14 cellular contexts compared by ENCODE assay signal in the genomic region with DNA sequence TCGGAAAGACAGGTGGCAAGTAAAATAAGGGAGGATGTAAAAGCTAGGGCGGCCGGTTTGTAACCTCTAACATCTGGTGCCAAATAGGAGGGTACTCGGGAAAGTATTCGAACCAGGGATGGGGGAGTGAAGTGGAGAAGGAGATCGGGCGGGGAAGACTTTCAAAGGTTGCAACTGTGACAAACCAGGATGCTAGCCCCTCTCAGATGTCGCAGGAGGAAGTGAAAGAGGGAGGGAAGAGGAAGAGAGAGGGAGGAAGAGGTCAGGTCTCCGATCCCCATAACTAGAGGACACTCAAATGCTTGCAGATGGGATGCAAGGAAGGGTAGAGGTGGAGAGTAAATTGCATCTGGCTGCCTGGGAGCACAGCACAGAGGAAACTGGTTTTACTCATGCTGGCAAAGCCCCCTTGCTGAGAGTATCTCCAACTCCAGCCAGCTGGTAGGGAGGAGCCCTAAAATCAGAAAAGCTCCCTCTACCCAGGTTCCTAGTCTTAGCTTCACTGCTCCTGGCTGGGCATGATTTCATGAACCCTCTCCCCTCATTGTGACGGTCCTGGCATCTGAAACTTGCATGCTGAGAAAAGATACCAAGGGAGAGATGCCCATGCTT.
"Had no signal": no experiment of that assay in that cellular context is flagged by ENCODE, and none has a peak within 500 bp of the region (broad histone marks: within the 10 kb centered on the region; RNA-seq: fewer than 3 reads in every experiment).

No MANE protein-coding gene starts in this region.

- ATAC-seq: activated naive CD8-positive, alpha-beta T cell treated with anti-CD3 and anti-CD28 coated beads, Interleukin-2, amount 50 U/mL, for 24 hours; gastroesophageal sphincter; left colon; natural killer cell had no signal

- H3K27me3 ChIP-seq: ascending aorta, breast epithelium had no signal

- H3K27ac ChIP-seq: ascending aorta, breast epithelium, gastroesophageal sphincter, thoracic aorta had no signal

- H3K9me3 ChIP-seq: ascending aorta, breast epithelium, gastroesophageal sphincter, thoracic aorta had no signal

- H3K4me1 ChIP-seq: ascending aorta, breast epithelium had no signal

- H3K36me3 ChIP-seq: ascending aorta, breast epithelium, gastroesophageal sphincter, thoracic aorta had no signal

- H3K4me3 ChIP-seq: ascending aorta, breast epithelium, gastroesophageal sphincter, thoracic aorta had no signal

- DNase-seq: activated CD4-positive, CD25-positive, alpha-beta regulatory T cell treated with anti-CD3 and anti-CD28 coated beads, Interleukin-2, amount 50 U/mL, for 72 hours; activated naive CD4-positive, alpha-beta T cell treated with anti-CD3 and anti-CD28 coated beads for 36 hours; activated naive CD8-positive, alpha-beta T cell treated with anti-CD3 and anti-CD28 coated beads, Interleukin-2, amount 50 U/mL, for 24 hours; activated T-cell treated with anti-CD3 and anti-CD28 coated beads for 4 hours; cerebellar nuclear complex; left colon; mammary epithelial cell; natural killer cell; stimulated activated CD4-positive, alpha-beta T cell treated with anti-CD3 and anti-CD28 coated beads, Interleukin-12 subunit alpha, Interleukin-12 subunit beta, amount 100 ng/mL, for 4 hours; stimulated activated CD4-positive, alpha-beta T cell treated with anti-CD3 and anti-CD28 coated beads, Interleukin-2, amount 100 ng/mL, for 24 hours had no signal
